In the genomic region with DNA sequence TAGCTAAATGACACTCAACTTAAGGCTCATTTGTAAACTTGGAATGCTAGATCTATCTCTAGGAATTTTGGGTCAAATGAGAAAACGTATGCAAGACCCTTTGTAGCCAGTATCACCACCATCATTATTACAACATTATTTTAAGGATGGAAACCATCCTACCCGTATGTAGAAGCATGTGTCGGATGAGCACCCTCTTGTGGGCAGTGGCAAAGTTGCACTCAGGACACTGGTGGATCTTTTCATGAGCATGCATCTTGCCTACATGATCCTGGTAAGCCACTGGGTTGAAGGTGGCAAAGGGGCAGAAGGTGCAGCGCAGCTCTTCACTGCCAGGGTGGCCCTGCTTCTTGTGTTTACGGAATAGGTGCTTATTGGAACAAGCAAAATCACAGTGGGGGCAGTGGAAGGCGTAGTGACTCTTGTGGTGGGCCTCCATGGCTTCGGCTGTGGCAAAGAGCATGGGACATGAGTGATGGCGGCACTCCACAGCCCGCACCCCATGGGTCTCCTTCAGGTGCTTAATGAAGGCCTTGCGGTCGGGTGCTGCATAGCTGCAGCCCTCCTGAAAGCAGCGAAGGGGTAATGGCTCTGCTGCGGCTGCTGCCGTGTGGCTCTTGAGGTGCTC, we compare ENCODE assay signal across 8 cellular contexts. TPM values are rescaled to one million over a fixed set of nuclear protein-coding genes. Genes with fewer than 3 reads are reported as not detected.
DNase-seq lines count a peak whose midpoint lies in the region; ATAC-seq, FAIRE-seq and TF ChIP-seq lines count a peak whose summit lies in the region.

No MANE protein-coding gene starts in this region.

- H3K9me3 Mint-ChIP-seq in MCF 10A (ENCODE audit: unreplicated experiment) = no peaks in the 10 kb centered on the region

- no peak overlapping the region for H3K27ac Mint-ChIP-seq in MCF 10A (ENCODE audit: low read depth, unreplicated experiment)

- peak; percentile 67 for TF ChIP-seq CTCF in MCF 10A (IDR thresholded peaks at IDR 0.05; ENCODE audit: unreplicated experiment)

- intact Hi-C loops in MCF 10A (cut with micrococcal nuclease) = loop anchor here (2.0 kb wide), 2 partner anchors 80 to 242 kb away; a partner anchor contains a TSS

- ATAC-seq in activated CD4-positive, CD25-positive, alpha-beta regulatory T cell treated with anti-CD3 and anti-CD28 coated beads, Interleukin-2, amount 50 U/mL, for 24 hours = peak; percentile 65 to 74

- POLR2A ChIA-PET in MCF 10A (lab: Yijun Ruan, JAX) = interaction anchor here (0.6 to 1.4 kb wide), 2 partner anchors 41 to 181 kb away, joined by 3 to 5 read pairs; a partner anchor contains a TSS

- FAIRE-seq in islet of Langerhans (lab: Jason Lieb, UNC) = peak; percentile 30

- CTCF ChIA-PET in MCF 10A (lab: Yijun Ruan, JAX) = interaction anchor here (0.5 to 5.2 kb wide), 28 partner anchors 9 to 862 kb away, joined by 3 to 48 read pairs (median 4); a partner anchor contains a TSS

- no peaks in the 10 kb centered on the region for H3K27me3 Mint-ChIP-seq in MCF 10A (ENCODE audit: insufficient read depth, unreplicated experiment)

- peaks cover 83% of the 10 kb centered on the region for H3K36me3 Mint-ChIP-seq in MCF 10A (ENCODE audit: insufficient read depth, unreplicated experiment)

- no TSS peak for BruUV-seq in MCF 10A (replicated peaks; lab: Mats Ljungman, UMichigan)

- H3K4me1 Mint-ChIP-seq in MCF 10A (ENCODE audit: insufficient read depth, unreplicated experiment) = no peaks in the 10 kb centered on the region

- no peak overlapping the region for H3K4me3 Mint-ChIP-seq in MCF 10A (ENCODE audit: unreplicated experiment)

- DNase-seq in activated CD4-positive, CD25-positive, alpha-beta regulatory T cell treated with anti-CD3 and anti-CD28 coated beads, Interleukin-2, amount 50 U/mL, for 72 hours = no peak
- DNase-seq in M059J (ENCODE audit: low read depth) (peak; percentile 57), T-helper 9 cell (peak; percentile 18), MCF 10A (ENCODE audit: unreplicated experiment) (peak; percentile 68), NK-92 (lab: John Stamatoyannopoulos, UW; ENCODE audit: unreplicated experiment) (no peak)
- peak; percentile 31 for DNase-seq in stimulated activated CD4-positive, alpha-beta T cell treated with anti-CD3 and anti-CD28 coated beads, Interleukin-2, amount 100 ng/mL, for 4 hours (ENCODE audit: low read depth)

RNA-seq across cellular contexts. Expression of a gene that starts 10.8 kb away (rescaled TPM):
- total RNA-seq in M059J (2014; rRNA removed; shearing (Covaris generic)) = 7.4 and 14.8 TPM in 2 replicates
- 33.7 and 37.8 TPM in 2 replicates for total RNA-seq in MCF 10A (2022)

RNA-seq across cellular contexts. Expression of a gene that starts 10.9 kb away (rescaled TPM):
- total RNA-seq in M059J (2014; rRNA removed; shearing (Covaris generic)) = 11.6 and 20.4 TPM in 2 replicates
- total RNA-seq in MCF 10A (2022) = 71.1 and 96.0 TPM in 2 replicates

RNA-seq across cellular contexts. Expression of a gene that starts 23.2 kb away (rescaled TPM):
- total RNA-seq in M059J (2014; rRNA removed; shearing (Covaris generic)) = 36.1 and 40.0 TPM in 2 replicates
- total RNA-seq in MCF 10A (2022) = 58.9 and 60.8 TPM in 2 replicates

RNA-seq across cellular contexts. Expression of a gene that starts 23.3 kb away (rescaled TPM):
- 8.2 and 11.9 TPM in 2 replicates for total RNA-seq in M059J (2014; rRNA removed; shearing (Covaris generic))
- total RNA-seq in MCF 10A (2022) = 20.7 and 35.1 TPM in 2 replicates

RNA-seq across cellular contexts. Expression of a gene that starts 40.9 kb away (rescaled TPM):
- total RNA-seq in M059J (2014; rRNA removed; shearing (Covaris generic)) = 0.34 and 0.39 TPM in 2 replicates
- 0.40 and 0.86 TPM in 2 replicates for total RNA-seq in MCF 10A (2022)

Comparison
In these comparisons a context has a peak if more than half of its experiments do, and no peak if none do; other contexts are left out.
1. DNase-seq: peak in M059J (single experiment), T-helper 9 cell (single experiment), MCF 10A (single experiment) and stimulated activated CD4-positive, alpha-beta T cell treated with anti-CD3 and anti-CD28 coated beads, Interleukin-2, amount 100 ng/mL, for 4 hours (single experiment); none in activated CD4-positive, CD25-positive, alpha-beta regulatory T cell treated with anti-CD3 and anti-CD28 coated beads, Interleukin-2, amount 50 U/mL, for 72 hours (single experiment) and NK-92 (single experiment).